ENCODE assay signal across 2 cellular contexts in the genomic region with DNA sequence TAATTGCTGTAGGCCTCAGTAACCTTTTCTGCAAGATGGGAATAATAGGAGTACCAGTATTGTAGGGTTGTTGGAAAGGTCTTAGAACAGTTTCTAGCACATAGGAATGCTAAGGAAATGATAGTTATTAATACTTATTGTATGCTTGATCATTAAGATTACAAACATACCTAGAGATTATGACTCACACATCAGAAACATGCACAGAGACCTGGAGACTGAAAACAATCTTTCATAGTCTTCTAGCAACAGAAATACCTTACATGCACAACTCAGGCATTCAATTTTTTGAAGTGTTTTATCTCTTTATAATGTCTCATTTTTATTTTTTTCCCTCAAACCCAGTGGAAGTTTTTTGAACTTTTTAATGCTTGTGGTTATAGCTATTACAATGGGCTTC.
TF ChIP-seq lines count a peak whose summit lies in the region.

No MANE protein-coding gene starts in this region.

TF ChIP-seq in HCT116, 20 proteins besides CTCF, POLR2A, EP300 and RAD21 (continued from another document):
- TF ChIP-seq ZBTB33 (IDR thresholded peaks at IDR 0.05; ENCODE audit: extremely low read depth, insufficient replicate concordance, low read length) (no peak), MAX (IDR thresholded peaks at IDR 0.05) (no peak), JUND (IDR thresholded peaks at IDR 0.05) (no peak), TCF7L2 (IDR thresholded peaks at IDR 0.05; ENCODE audit: borderline replicate concordance, extremely low read depth, insufficient read depth, insufficient read length) (no peak), POLR2AphosphoS5 (IDR thresholded peaks at IDR 0.05; ENCODE audit: low read depth, low read length) (no peak), ELF1 (IDR thresholded peaks at IDR 0.05; ENCODE audit: borderline replicate concordance, low read depth) (no peak), EZH2phosphoT487 (IDR thresholded peaks at IDR 0.05; ENCODE audit: borderline replicate concordance) (no peak)

TF ChIP-seq in endothelial cell of umbilical vein, 7 proteins besides CTCF, POLR2A, EP300 and RAD21 (continued from another document):
- no peak for TF ChIP-seq POLR2AphosphoS5 (IDR thresholded peaks at IDR 0.05; ENCODE audit: insufficient read depth, low read depth, low read length)
- no peak for TF ChIP-seq EZH2 (IDR thresholded peaks at IDR 0.05; ENCODE audit: borderline replicate concordance, low read depth, low read length, severe bottlenecking)
- no peak for TF ChIP-seq MYC (IDR thresholded peaks at IDR 0.05; ENCODE audit: low read depth, low read length)
TF ChIP-seq in endothelial cell of umbilical vein: peak in this region for 3.
